Comparison of ENCODE assay signal across 9 cellular contexts in the genomic region with DNA sequence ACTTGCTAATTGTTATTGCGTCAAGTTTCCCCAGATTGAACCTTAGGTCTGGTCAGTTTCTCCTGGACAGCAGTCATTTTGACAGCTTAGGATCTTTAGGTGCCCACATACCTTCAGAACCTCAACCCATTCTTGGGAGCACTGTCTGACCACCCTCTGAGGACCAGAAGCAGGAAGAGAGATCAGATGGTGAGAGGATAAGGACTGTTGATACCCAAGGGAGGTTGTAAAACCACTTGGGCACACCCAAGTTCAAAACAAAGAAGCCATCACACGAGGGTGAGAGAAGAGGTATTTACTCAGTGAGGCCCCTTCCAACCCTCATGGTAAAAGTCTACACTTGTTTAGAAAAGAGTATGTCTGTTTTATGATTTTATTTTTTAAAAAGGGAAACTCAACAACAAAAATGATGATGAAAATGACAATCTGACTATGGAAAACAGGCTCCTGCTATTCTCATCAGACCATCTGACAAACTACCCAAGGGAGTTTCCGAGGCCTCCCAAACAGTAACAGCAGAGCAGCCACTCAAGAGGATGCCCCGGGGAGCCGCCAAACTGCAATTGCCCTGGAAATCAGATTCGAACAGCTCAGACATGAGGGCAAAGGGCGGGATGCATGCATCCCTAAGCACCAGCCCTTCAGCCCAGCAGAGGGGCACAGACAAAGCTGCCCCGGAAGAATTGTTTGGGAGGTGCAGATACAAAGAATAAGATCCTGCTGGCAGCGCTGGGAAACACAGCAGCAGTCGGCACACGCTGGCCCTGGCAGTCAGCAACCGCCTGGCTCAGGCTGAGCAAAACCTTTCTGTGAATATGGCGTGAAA.
DNase-seq lines count a peak whose midpoint lies in the region; ATAC-seq and TF ChIP-seq lines count a peak whose summit lies in the region.
"Had no signal": no experiment of that assay in that cellular context is flagged by ENCODE, and none has a peak within 500 bp of the region (broad histone marks: within the 10 kb centered on the region; RNA-seq: fewer than 3 reads in every experiment).

No MANE protein-coding gene starts in this region.

- H3K9me3 ChIP-seq in parathyroid adenoma (ENCODE audit: control insufficient read depth, low read length), result no peaks in the 10 kb centered on the region

- H3K4me3 Mint-ChIP-seq in chondrocyte (ENCODE audit: unreplicated experiment), result no peak overlapping the region

- H3K4me2 ChIP-seq in parathyroid adenoma (ENCODE audit: low read length), result peak overlapping the region; percentile 24

- H3K36me3 Mint-ChIP-seq in chondrocyte (ENCODE audit: low read depth), result peaks cover 2% of the 10 kb centered on the region

- H3K4me1 Mint-ChIP-seq in chondrocyte (ENCODE audit: low read depth), result peaks cover 19% of the 10 kb centered on the region

- no peak overlapping the region for H3K27ac Mint-ChIP-seq in chondrocyte (ENCODE audit: unreplicated experiment)

- no peak overlapping the region for H3K4me3 ChIP-seq in parathyroid adenoma (ENCODE audit: low read depth, low read length)
- H3K4me3 ChIP-seq: dorsolateral prefrontal cortex had no signal

- H3K27ac ChIP-seq in parathyroid adenoma, result peak overlapping the region; percentile 43

- no peak overlapping the region for H3K9ac ChIP-seq in parathyroid adenoma

- no peaks in the 10 kb centered on the region for H3K27me3 ChIP-seq in parathyroid adenoma (ENCODE audit: control insufficient read depth, insufficient read depth, low read length)
- H3K27me3 ChIP-seq: dorsolateral prefrontal cortex had no signal

- H3K27me3 Mint-ChIP-seq in chondrocyte (ENCODE audit: low read depth), result no peaks in the 10 kb centered on the region

- peak; percentile 24 for ATAC-seq in GM18873 (IDR thresholded peaks at IDR 0.05; ENCODE audit: low FRiP score, unreplicated experiment)
- ATAC-seq in GM21367 (IDR thresholded peaks at IDR 0.05; ENCODE audit: unreplicated experiment), result no peak

- H3K9me3 Mint-ChIP-seq in chondrocyte (ENCODE audit: low read depth), result no peaks in the 10 kb centered on the region

- peak; percentile 36 for TF ChIP-seq CTCF in chondrocyte (IDR thresholded peaks at IDR 0.05)
- peak; percentile 9 for TF ChIP-seq CTCF in parathyroid adenoma (IDR thresholded peaks at IDR 0.05)

- in situ Hi-C loops in ACHN (cut with HindIII; ENCODE audit: low pct_ligation_motif_present, low pct_unique_long_range_greater_than_20kb, low sequenced_read_pairs), result no loop called here

- H2AFZ ChIP-seq in parathyroid adenoma, result peak overlapping the region; percentile 88

- H3K36me3 ChIP-seq in parathyroid adenoma (ENCODE audit: control insufficient read depth, insufficient read depth, low read length), result no peaks in the 10 kb centered on the region

- DNase-seq in NCI-H1092 (lab: John Stamatoyannopoulos, UW) (peak; percentile 21), chondrocyte (ENCODE audit: low spot score) (no peak), HuH-7 (ENCODE audit: low spot score) (no peak), ACHN (no peak)
- no peak for DNase-seq in effector CD4-positive, alpha-beta T cell

- H3K4me1 ChIP-seq in parathyroid adenoma, result peaks cover 48% of the 10 kb centered on the region

- no peaks in the 10 kb centered on the region for H3K79me2 ChIP-seq in parathyroid adenoma
